ENCODE assay signal across 17 cellular contexts in the genomic region with DNA sequence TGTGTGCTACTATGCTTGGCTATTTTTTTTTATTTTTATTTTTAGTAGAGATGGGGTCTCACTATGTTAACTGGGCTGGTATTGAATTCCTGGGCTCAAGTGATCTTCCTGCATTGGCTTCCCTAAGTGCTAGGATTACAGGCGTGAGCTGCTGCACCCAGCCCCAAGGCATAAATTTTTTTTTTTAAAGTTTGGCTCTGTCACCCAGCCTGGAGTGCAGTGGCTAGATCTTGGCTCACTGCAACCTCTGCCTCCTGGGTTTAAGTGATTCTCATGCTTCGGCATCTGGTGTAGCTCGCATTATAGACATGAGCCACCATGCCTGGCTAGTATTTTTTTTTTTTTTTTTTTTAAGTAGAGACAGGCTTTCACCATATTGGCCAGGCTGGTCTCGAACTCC.
DNase-seq lines count a peak whose midpoint lies in the region; ATAC-seq and TF ChIP-seq lines count a peak whose summit lies in the region.
"Had no signal": no experiment of that assay in that cellular context is flagged by ENCODE, and none has a peak within 500 bp of the region (broad histone marks: within the 10 kb centered on the region; RNA-seq: fewer than 3 reads in every experiment).

No MANE protein-coding gene starts in this region.

- H3K4me1 Mint-ChIP-seq in nephron, result peaks cover 24% of the 10 kb centered on the region
- no peaks in the 10 kb centered on the region for H3K4me1 Mint-ChIP-seq in mesothelial cell of epicardium

- H3K27ac Mint-ChIP-seq in nephron (peak overlapping the region; percentile 73 to 77 (median 76)), mesothelial cell of epicardium (no peak overlapping the region)

- no peaks in the 10 kb centered on the region for H3K9me3 ChIP-seq in MG63
- H3K9me3 ChIP-seq: ovary, suprapubic skin had no signal

- no peak overlapping the region for H3K4me3 ChIP-seq in MG63
- H3K4me3 ChIP-seq in fibroblast of the aortic adventitia (ENCODE audit: low read depth, low read length), result no peak overlapping the region
- no peak overlapping the region for H3K4me3 ChIP-seq in brain microvascular endothelial cell (ENCODE audit: low read depth, low read length)
- H3K4me3 ChIP-seq: GM12878, ovary, skin epidermis, suprapubic skin had no signal

- no peak overlapping the region for H3K27ac ChIP-seq in brain microvascular endothelial cell
- H3K27ac ChIP-seq: ovary, suprapubic skin had no signal

- in situ Hi-C loops in brain microvascular endothelial cell (cut with HindIII; ENCODE audit: low pct_ligation_motif_present, low sequenced_read_pairs), result no loop called here

- no peak overlapping the region for H3K4me3 Mint-ChIP-seq in nephron
- no peak overlapping the region for H3K4me3 Mint-ChIP-seq in mesothelial cell of epicardium

- no peak for TF ChIP-seq CTCF in fibroblast of the aortic adventitia (IDR thresholded peaks at IDR 0.05; ENCODE audit: insufficient read depth, low read length)
- TF ChIP-seq CTCF in nephron (IDR thresholded peaks at IDR 0.05; ENCODE audit: unreplicated experiment in 3 of 3), result no peak
- TF ChIP-seq CTCF in mesothelial cell of epicardium (IDR thresholded peaks at IDR 0.05; ENCODE audit: unreplicated experiment), result no peak
- no peak for TF ChIP-seq CTCF in brain microvascular endothelial cell (IDR thresholded peaks at IDR 0.05; ENCODE audit: low read depth, low read length, missing control alignments)

- H3K36me3 ChIP-seq in MG63 (peaks cover 52% of the 10 kb centered on the region), brain microvascular endothelial cell (replicated peaks) (peaks cover 10% of the 10 kb centered on the region)
- H3K36me3 ChIP-seq: ovary had no signal

- H3K9me3 Mint-ChIP-seq in nephron (no peaks in the 10 kb centered on the region), mesothelial cell of epicardium (no peaks in the 10 kb centered on the region)

- H3K36me3 Mint-ChIP-seq in nephron (ENCODE audit: low read depth), result peaks cover 41% of the 10 kb centered on the region
- H3K36me3 Mint-ChIP-seq in mesothelial cell of epicardium, result peaks cover 17% of the 10 kb centered on the region

- H3K27me3 ChIP-seq in MG63, result no peaks in the 10 kb centered on the region
- H3K27me3 ChIP-seq in brain microvascular endothelial cell (replicated peaks), result no peaks in the 10 kb centered on the region
- H3K27me3 ChIP-seq: ovary, suprapubic skin had no signal

- ATAC-seq in GM21619 (IDR thresholded peaks at IDR 0.05; ENCODE audit: unreplicated experiment), result no peak
- ATAC-seq: GM12878 had no signal

- peak; percentile 92 for DNase-seq in EH (ENCODE audit: low read depth)
- peak; percentile 86 for DNase-seq in MG63
- peak; percentile 33 for DNase-seq in fibroblast of the aortic adventitia (ENCODE audit: low read depth)
- no peak for DNase-seq in mesothelial cell of epicardium (ENCODE audit: low spot score in 2 of 2, unreplicated experiment in 2 of 2)
- no peak for DNase-seq in brain microvascular endothelial cell
- no peak for DNase-seq in SHP77 (lab: John Stamatoyannopoulos, UW)
- DNase-seq: activated effector memory CD4-positive, alpha-beta T cell treated with anti-CD3 and anti-CD28 coated beads, Interleukin-2, amount 50 U/mL, for 16 hours; amygdala; midbrain; NCI-H2029; NCI-H510A treated with DMSO at 0.1 percent for 48 hours; ovary had no signal

- H3K27me3 Mint-ChIP-seq in nephron (ENCODE audit: low read depth) (no peaks in the 10 kb centered on the region), mesothelial cell of epicardium (ENCODE audit: low read depth) (no peaks in the 10 kb centered on the region)

Comparison
In these comparisons a context has a peak if more than half of its experiments do, and no peak if none do; other contexts are left out.
1. DNase-seq: peak in EH (single experiment), MG63 (single experiment) and fibroblast of the aortic adventitia (single experiment); none in mesothelial cell of epicardium (0 of 2), brain microvascular endothelial cell (single experiment) and SHP77 (0 of 2).